ENCODE assay signal across 1 cellular context in genomic region chr6:167827588-167828324, GRCh38.
A peak's percentile ranks its signal among the peaks of the same experiment; 100 is the strongest.
TF ChIP-seq lines count a peak whose summit lies in the region.

No MANE protein-coding gene starts in this region.

TF ChIP-seq in HepG2, 621 proteins besides CTCF, POLR2A, EP300 and RAD21 (continued from another document and continues in another):
- no peak for TF ChIP-seq MNT (IDR thresholded peaks at IDR 0.05)
- no peak for TF ChIP-seq EHMT2 (IDR thresholded peaks at IDR 0.05; ENCODE audit: borderline replicate concordance, low read depth, low read length)
- peak; percentile 51; the same call in 1 of the 2 replicates for TF ChIP-seq SIN3A (IDR thresholded peaks at IDR 0.05; ENCODE audit: borderline replicate concordance, low read depth, low read length)
- no peak for TF ChIP-seq ZNF264 (CRISPR knock-in tag; IDR thresholded peaks at IDR 0.05)
- TF ChIP-seq ZNF709 (CRISPR knock-in tag; IDR thresholded peaks at IDR 0.05): 0 out of 2 replicates have a peak, but pooled peaks have one; percentile 51
- TF ChIP-seq MLLT10 (CRISPR knock-in tag; IDR thresholded peaks at IDR 0.05): no peak
- no peak for TF ChIP-seq ZNF780A (CRISPR knock-in tag; IDR thresholded peaks at IDR 0.05)
- TF ChIP-seq TBL1XR1 (IDR thresholded peaks at IDR 0.05; ENCODE audit: borderline replicate concordance, low read length, partially characterized antibody): no peak
- TF ChIP-seq HOXA7 (CRISPR knock-in tag; IDR thresholded peaks at IDR 0.05): no peak
- no peak for TF ChIP-seq ZNF143 (CRISPR knock-in tag; IDR thresholded peaks at IDR 0.05)
- no peak; the same call in 1 of the 2 replicates for TF ChIP-seq ZNF703 (CRISPR knock-in tag; IDR thresholded peaks at IDR 0.05; ENCODE audit: borderline replicate concordance)
- TF ChIP-seq DDIT3 (CRISPR knock-in tag; IDR thresholded peaks at IDR 0.05): no peak
- TF ChIP-seq ZNF766 (CRISPR knock-in tag; IDR thresholded peaks at IDR 0.05; ENCODE audit: borderline replicate concordance): no peak
- 0 out of 2 replicates have a peak, but pooled peaks have one; percentile 41 for TF ChIP-seq NCOR1 (IDR thresholded peaks at IDR 0.05; ENCODE audit: borderline replicate concordance, low read length)
- no peak for TF ChIP-seq ATF7 (IDR thresholded peaks at IDR 0.05)
- TF ChIP-seq ATF7 (CRISPR knock-in tag; IDR thresholded peaks at IDR 0.05): 0 out of 2 replicates have a peak, but pooled peaks have one; percentile 45
- no peak; the same call in 1 of the 2 replicates for TF ChIP-seq TOPORS (CRISPR knock-in tag; IDR thresholded peaks at IDR 0.05)
- no peak for TF ChIP-seq HIVEP1 (CRISPR knock-in tag; IDR thresholded peaks at IDR 0.05)
- no peak; the same call in 1 of the 2 replicates for TF ChIP-seq ATF3 (CRISPR knock-in tag; IDR thresholded peaks at IDR 0.05)
- TF ChIP-seq TEAD3 (CRISPR knock-in tag; optimal IDR thresholded peaks at IDR 0.05; ENCODE audit: borderline replicate concordance): no peak
- no peak for TF ChIP-seq ZNF570 (CRISPR knock-in tag; IDR thresholded peaks at IDR 0.05; ENCODE audit: borderline replicate concordance)
- TF ChIP-seq ZNF75D (CRISPR knock-in tag; IDR thresholded peaks at IDR 0.05; ENCODE audit: borderline replicate concordance): no peak
- no peak for TF ChIP-seq ZNF7 (CRISPR knock-in tag; IDR thresholded peaks at IDR 0.05)
- no peak for TF ChIP-seq HHEX (CRISPR knock-in tag; IDR thresholded peaks at IDR 0.05)
- TF ChIP-seq ZNF34 (CRISPR knock-in tag; IDR thresholded peaks at IDR 0.05; ENCODE audit: borderline replicate concordance): no peak
- no peak; the same call in 1 of the 2 replicates for TF ChIP-seq ZNF205 (CRISPR knock-in tag; IDR thresholded peaks at IDR 0.05)
- peak; percentile 22; the same call in 1 of the 2 replicates for TF ChIP-seq KLF12 (CRISPR knock-in tag; IDR thresholded peaks at IDR 0.05; ENCODE audit: borderline replicate concordance)
- TF ChIP-seq PRPF4 (IDR thresholded peaks at IDR 0.05; ENCODE audit: low read depth, low read length, poor library complexity, severe bottlenecking): no peak
- no peak for TF ChIP-seq ZNF296 (CRISPR knock-in tag; conservative IDR thresholded peaks at IDR 0.05)
- peak; percentile 72; the same call in 1 of the 2 replicates for TF ChIP-seq ZNF430 (CRISPR knock-in tag; IDR thresholded peaks at IDR 0.05)
- no peak for TF ChIP-seq ARNT (IDR thresholded peaks at IDR 0.05)
- TF ChIP-seq NFE2L1 (CRISPR knock-in tag; IDR thresholded peaks at IDR 0.05; ENCODE audit: borderline replicate concordance): no peak
- no peak for TF ChIP-seq MAFK (conservative IDR thresholded peaks at IDR 0.05 in 1 of 2, IDR thresholded peaks at IDR 0.05 in 1 of 2; ENCODE audit: low read length in 2 of 2)
- TF ChIP-seq DMTF1 (CRISPR knock-in tag; IDR thresholded peaks at IDR 0.05): no peak
- TF ChIP-seq E2F5 (CRISPR knock-in tag; conservative IDR thresholded peaks at IDR 0.05): no peak
- 0 out of 2 replicates have a peak, but pooled peaks have one; percentile 24 for TF ChIP-seq NKX3-1 (CRISPR knock-in tag; IDR thresholded peaks at IDR 0.05)
- TF ChIP-seq ZNF891 (CRISPR knock-in tag; IDR thresholded peaks at IDR 0.05): no peak; the same call in 1 of the 2 replicates
- TF ChIP-seq POLR2AphosphoS2 (IDR thresholded peaks at IDR 0.05; ENCODE audit: low read depth, low read length): no peak
- peak; percentile 48 for TF ChIP-seq HNRNPLL (IDR thresholded peaks at IDR 0.05; ENCODE audit: low read depth, low read length, poor library complexity, severe bottlenecking)
- TF ChIP-seq TAF15 (IDR thresholded peaks at IDR 0.05; ENCODE audit: low read depth, low read length, poor library complexity, severe bottlenecking): peak; percentile 76
- no peak; the same call in 1 of the 2 replicates for TF ChIP-seq ZNF710 (CRISPR knock-in tag; IDR thresholded peaks at IDR 0.05; ENCODE audit: borderline replicate concordance)
- TF ChIP-seq THRA (CRISPR knock-in tag; IDR thresholded peaks at IDR 0.05; ENCODE audit: borderline replicate concordance): peak; percentile 2; the same call in 1 of the 2 replicates
- no peak for TF ChIP-seq NFYC (CRISPR knock-in tag; IDR thresholded peaks at IDR 0.05)
- peak; percentile 64 for TF ChIP-seq YEATS4 (CRISPR knock-in tag; IDR thresholded peaks at IDR 0.05; ENCODE audit: borderline replicate concordance)
- no peak for TF ChIP-seq PREB (CRISPR knock-in tag; IDR thresholded peaks at IDR 0.05)
- TF ChIP-seq ZNF556 (CRISPR knock-in tag; IDR thresholded peaks at IDR 0.05; ENCODE audit: borderline replicate concordance): no peak
- TF ChIP-seq MXD3 (CRISPR knock-in tag; IDR thresholded peaks at IDR 0.05): peak; percentile 75; the same call in 1 of the 2 replicates
- peak; percentile 44 for TF ChIP-seq ZNF883 (CRISPR knock-in tag; IDR thresholded peaks at IDR 0.05; ENCODE audit: not compliant biosample characterization)
